Comparison of ENCODE assay signal across 12 cellular contexts in the genomic region with DNA sequence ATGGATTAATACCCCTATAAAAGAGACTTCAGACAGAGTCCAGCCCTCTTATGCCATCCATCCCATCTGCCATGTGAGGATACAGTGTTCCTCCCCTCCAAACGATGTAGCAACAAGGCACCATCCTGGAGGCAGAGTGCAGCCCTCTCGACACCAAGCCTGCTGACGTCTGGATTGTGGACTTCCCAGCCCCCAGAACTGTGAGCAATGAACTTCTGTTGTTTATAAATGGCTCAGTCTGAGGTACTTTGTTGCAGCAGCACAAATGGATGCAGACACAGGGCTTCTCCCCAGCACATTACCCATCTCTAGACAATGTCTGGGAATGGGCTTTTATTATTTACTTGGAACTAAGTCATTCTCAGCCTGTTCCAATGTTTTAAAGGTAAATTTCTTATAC.
DNase-seq lines count a peak whose midpoint lies in the region; ATAC-seq and TF ChIP-seq lines count a peak whose summit lies in the region.
"Had no signal": no experiment of that assay in that cellular context is flagged by ENCODE, and none has a peak within 500 bp of the region (broad histone marks: within the 10 kb centered on the region; RNA-seq: fewer than 3 reads in every experiment).

No MANE protein-coding gene starts in this region.

- no peak overlapping the region for H3K4me3 Mint-ChIP-seq in osteocyte (ENCODE audit: unreplicated experiment)

- peak overlapping the region; percentile 39 for H3K27ac Mint-ChIP-seq in osteocyte (ENCODE audit: unreplicated experiment)
- H3K27ac Mint-ChIP-seq: CD4-positive, CD25-positive, alpha-beta regulatory T cell had no signal

- H3K9me3 Mint-ChIP-seq in osteocyte (ENCODE audit: unreplicated experiment), result no peaks in the 10 kb centered on the region

- peaks cover 38% of the 10 kb centered on the region for H3K4me1 Mint-ChIP-seq in osteocyte (ENCODE audit: unreplicated experiment)

- TF ChIP-seq CTCF in osteocyte (IDR thresholded peaks at IDR 0.05), result no peak

- in situ Hi-C loops in SK-MEL-5 (cut with HindIII; ENCODE audit: low pct_unique_long_range_greater_than_20kb, low sequenced_read_pairs), result no loop called here

- H3K36me3 Mint-ChIP-seq in osteocyte (ENCODE audit: unreplicated experiment), result no peaks in the 10 kb centered on the region

- no peak for ATAC-seq in GM18870 (IDR thresholded peaks at IDR 0.05; ENCODE audit: unreplicated experiment)

- DNase-seq in NCI-H524 (lab: John Stamatoyannopoulos, UW) (peak; percentile 17 to 64), NCI-H524 treated with DMSO at 0.1 percent for 48 hours (lab: John Stamatoyannopoulos, UW) (no peak), SK-MEL-5 (ENCODE audit: low read depth, low spot score) (peak; percentile 70), osteocyte (ENCODE audit: extremely low spot score, unreplicated experiment) (no peak), substantia nigra (lab: John Stamatoyannopoulos, UW) (peak in 5 of 49 donors; percentile 15 to 47 (median 27)), AG20443 (ENCODE audit: low spot score) (no peak), ecto neural progenitor cell (ENCODE audit: low spot score) (no peak)
- DNase-seq: CD4-positive, CD25-positive, alpha-beta regulatory T cell; DMS53 had no signal

- H3K27ac ChIP-seq in substantia nigra (ENCODE audit: low read depth, low read length, poor library complexity, severe bottlenecking), result peak overlapping the region; percentile 63
- H3K27ac ChIP-seq: 22Rv1; BLaER1 treated with 17β-estradiol and CSF1 and Interleukin-3, amounts not matched to agents 10 nM and 100 nM had no signal

- no peaks in the 10 kb centered on the region for H3K27me3 Mint-ChIP-seq in osteocyte (ENCODE audit: unreplicated experiment)

Comparison
In these comparisons a context has a peak if more than half of its experiments do, and no peak if none do; other contexts are left out.
1. DNase-seq: peak in NCI-H524 (2 of 2) and SK-MEL-5 (single experiment); none in NCI-H524 treated with DMSO at 0.1 percent for 48 hours (single experiment), osteocyte (single experiment), AG20443 (single experiment) and ecto neural progenitor cell (single experiment).